1 cellular context compared by ENCODE assay signal in genomic region chr15:84653910-84654688, GRCh38.
TF ChIP-seq lines count a peak whose summit lies in the region.

Gene WDR73 (minus strand): TSS chr15:84654283. CDS start chr15:84654274, 9 bp downstream.

TF ChIP-seq in HEK293, 187 proteins besides CTCF, POLR2A, EP300 and RAD21 (continued from another document):
- no peak for TF ChIP-seq TSHZ1 (tag by site-specific recombination; IDR thresholded peaks at IDR 0.05; ENCODE audit: borderline replicate concordance)
- no peak for TF ChIP-seq ZNF214 (tag by site-specific recombination; IDR thresholded peaks at IDR 0.05; ENCODE audit: borderline replicate concordance)
- peak; percentile 99 for TF ChIP-seq PRDM10 (tag by site-specific recombination; IDR thresholded peaks at IDR 0.05)
- no peak for TF ChIP-seq ZNF433 (tag by site-specific recombination; IDR thresholded peaks at IDR 0.05; ENCODE audit: low read depth)
- TF ChIP-seq ZNF266 (tag by site-specific recombination; IDR thresholded peaks at IDR 0.05; ENCODE audit: low read depth), result no peak
- no peak for TF ChIP-seq ZNF302 (tag by site-specific recombination; IDR thresholded peaks at IDR 0.05; ENCODE audit: low read depth)
- TF ChIP-seq ZNF785 (tag by site-specific recombination; IDR thresholded peaks at IDR 0.05), result no peak
- TF ChIP-seq ZNF169 (tag by site-specific recombination; IDR thresholded peaks at IDR 0.05), result no peak
- no peak for TF ChIP-seq ZNF830 (tag by site-specific recombination; IDR thresholded peaks at IDR 0.05; ENCODE audit: low read depth)
- no peak for TF ChIP-seq ZNF580 (tag by site-specific recombination; IDR thresholded peaks at IDR 0.05)
- TF ChIP-seq ZNF514 (tag by site-specific recombination; IDR thresholded peaks at IDR 0.05), result no peak
- TF ChIP-seq YY1 (tag by site-specific recombination; IDR thresholded peaks at IDR 0.05), result peak; percentile 79
- no peak for TF ChIP-seq ZNF645 (tag by site-specific recombination; IDR thresholded peaks at IDR 0.05)
- TF ChIP-seq RBAK (tag by site-specific recombination; IDR thresholded peaks at IDR 0.05), result no peak
- no peak for TF ChIP-seq ZNF449 (tag by site-specific recombination; IDR thresholded peaks at IDR 0.05)
- TF ChIP-seq GFI1B (tag by site-specific recombination; IDR thresholded peaks at IDR 0.05), result 0 out of 2 replicates have a peak, but pooled peaks have one; percentile 5
- TF ChIP-seq GLI2 (tag by site-specific recombination; IDR thresholded peaks at IDR 0.05; ENCODE audit: borderline replicate concordance, low read depth), result no peak
- TF ChIP-seq PRDM1 (tag by site-specific recombination; IDR thresholded peaks at IDR 0.05), result peak; percentile 90
- TF ChIP-seq ZNF174 (tag by site-specific recombination; IDR thresholded peaks at IDR 0.05), result no peak
- TF ChIP-seq ZNF202 (tag by site-specific recombination; IDR thresholded peaks at IDR 0.05; ENCODE audit: borderline replicate concordance), result no peak
- peak; percentile 95 for TF ChIP-seq ZNF335 (tag by site-specific recombination; conservative IDR thresholded peaks at IDR 0.05)
- 0 out of 2 replicates have a peak, but pooled peaks have one; percentile 11 for TF ChIP-seq ZSCAN30 (tag by site-specific recombination; IDR thresholded peaks at IDR 0.05)
- TF ChIP-seq ZNF341 (tag by site-specific recombination; IDR thresholded peaks at IDR 0.05; ENCODE audit: low read depth), result no peak
- TF ChIP-seq ZNF175 (tag by site-specific recombination; IDR thresholded peaks at IDR 0.05), result no peak
- no peak for TF ChIP-seq ZNF529 (tag by site-specific recombination; IDR thresholded peaks at IDR 0.05; ENCODE audit: insufficient replicate concordance)
- TF ChIP-seq YY2 (tag by site-specific recombination; IDR thresholded peaks at IDR 0.05), result peak; percentile 90
- TF ChIP-seq KLF10 (tag by site-specific recombination; IDR thresholded peaks at IDR 0.05), result no peak; the same call in 1 of the 2 replicates
- TF ChIP-seq ZNF148 (tag by site-specific recombination; IDR thresholded peaks at IDR 0.05; ENCODE audit: borderline replicate concordance), result no peak
- TF ChIP-seq ZNF324 (tag by site-specific recombination; IDR thresholded peaks at IDR 0.05), result no peak
- peak; percentile 92 for TF ChIP-seq SP2 (tag by site-specific recombination; IDR thresholded peaks at IDR 0.05)
- no peak for TF ChIP-seq SETDB1 (IDR thresholded peaks at IDR 0.05; ENCODE audit: insufficient read length, low read length)
- TF ChIP-seq ZNF776 (tag by site-specific recombination; IDR thresholded peaks at IDR 0.05; ENCODE audit: borderline replicate concordance), result no peak
- TF ChIP-seq SP3 (tag by site-specific recombination; IDR thresholded peaks at IDR 0.05), result peak; percentile 93
- peak; percentile 86; the same call in 1 of the 2 replicates for TF ChIP-seq ZNF501 (tag by site-specific recombination; IDR thresholded peaks at IDR 0.05)
- no peak for TF ChIP-seq ZNF391 (tag by site-specific recombination; IDR thresholded peaks at IDR 0.05; ENCODE audit: borderline replicate concordance, low read depth)
- no peak for TF ChIP-seq ZFP3 (tag by site-specific recombination; IDR thresholded peaks at IDR 0.05; ENCODE audit: low read depth)
- no peak for TF ChIP-seq ZNF704 (tag by site-specific recombination; IDR thresholded peaks at IDR 0.05)
- no peak for TF ChIP-seq ZNF544 (tag by site-specific recombination; IDR thresholded peaks at IDR 0.05)
- peak; percentile 59 for TF ChIP-seq ZNF629 (tag by site-specific recombination; IDR thresholded peaks at IDR 0.05)
- TF ChIP-seq OVOL3 (tag by site-specific recombination; IDR thresholded peaks at IDR 0.05), result 0 out of 2 replicates have a peak, but pooled peaks have one; percentile 53
- no peak; the same call in 1 of the 2 replicates for TF ChIP-seq ZNF623 (tag by site-specific recombination; IDR thresholded peaks at IDR 0.05)
- TF ChIP-seq HOXD13 (CRISPR knock-in tag; IDR thresholded peaks at IDR 0.05; ENCODE audit: borderline replicate concordance), result no peak
- no peak for TF ChIP-seq ZNF157 (tag by site-specific recombination; IDR thresholded peaks at IDR 0.05)
